1 cellular context compared by ENCODE assay signal in genomic region chr4:102299708-102300107, GRCh38.
TF ChIP-seq lines count a peak whose summit lies in the region.

No MANE protein-coding gene starts in this region.

TF ChIP-seq in GM12878, 131 proteins besides CTCF, POLR2A, EP300 and RAD21 (continued from another document):
- TF ChIP-seq CUX1 (IDR thresholded peaks at IDR 0.05; ENCODE audit: insufficient replicate concordance, low read depth, low read length) (peak; percentile 20), YY1 (IDR thresholded peaks at IDR 0.05; ENCODE audit: low read depth, low read length) (0 out of 2 replicates have a peak, but pooled peaks have one; percentile 34), SMC3 (IDR thresholded peaks at IDR 0.05; ENCODE audit: borderline replicate concordance, low read length) (peak; percentile 51; the same call in 1 of the 2 replicates), RAD51 (IDR thresholded peaks at IDR 0.05) (0 out of 2 replicates have a peak, but pooled peaks have one; percentile 23)
